ENCODE assay signal across 1 cellular context in the genomic region with DNA sequence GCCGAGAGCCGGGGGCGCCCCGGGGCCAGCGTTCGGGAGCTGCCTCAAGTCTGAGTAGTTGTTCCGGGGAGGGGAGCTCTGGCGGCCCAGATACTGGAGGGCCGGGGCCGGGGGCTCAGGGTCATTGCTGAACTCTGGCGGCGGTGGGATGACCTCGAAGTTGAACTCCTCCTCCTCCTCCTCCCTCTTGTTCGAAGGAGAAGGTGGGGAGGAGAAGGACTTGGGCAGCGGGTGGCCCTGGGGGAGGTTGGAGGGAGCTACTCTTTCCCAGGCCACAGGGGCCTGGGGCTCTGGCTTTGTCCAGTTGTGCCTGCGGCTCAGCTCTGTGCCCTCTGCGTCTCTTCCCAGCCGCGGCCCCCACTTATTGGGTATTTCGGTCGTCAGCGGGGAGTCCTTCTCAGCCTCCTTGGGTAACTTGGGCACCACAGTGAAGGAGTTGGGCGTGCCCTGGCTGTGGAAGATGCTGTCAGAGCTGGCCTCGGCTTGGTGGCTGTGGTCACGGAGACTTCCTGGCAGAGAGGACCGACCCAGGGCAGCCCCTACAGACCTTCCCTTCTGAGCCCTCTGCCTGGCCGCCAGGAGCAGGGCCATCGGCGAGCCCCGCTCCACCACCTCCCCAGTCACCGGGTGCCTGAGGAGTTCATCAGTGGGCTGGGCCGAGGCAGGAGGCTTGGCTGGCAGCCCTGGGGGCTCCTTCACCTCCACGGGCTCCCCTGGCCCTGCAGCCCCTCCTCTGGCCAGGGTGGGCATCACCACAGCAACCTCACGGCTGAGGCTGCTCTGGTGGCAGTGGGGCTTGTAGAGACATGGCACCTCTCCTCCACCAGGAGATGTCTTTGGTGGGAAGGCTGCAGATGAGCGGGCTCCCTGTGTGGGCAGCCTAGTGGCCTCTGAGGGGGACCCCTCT.
TF ChIP-seq lines count a peak whose summit lies in the region.

No MANE protein-coding gene starts in this region.

TF ChIP-seq in GM23338, 12 proteins besides CTCF, POLR2A, EP300 and RAD21 (continued from another document):
- TF ChIP-seq, protein P1, sequence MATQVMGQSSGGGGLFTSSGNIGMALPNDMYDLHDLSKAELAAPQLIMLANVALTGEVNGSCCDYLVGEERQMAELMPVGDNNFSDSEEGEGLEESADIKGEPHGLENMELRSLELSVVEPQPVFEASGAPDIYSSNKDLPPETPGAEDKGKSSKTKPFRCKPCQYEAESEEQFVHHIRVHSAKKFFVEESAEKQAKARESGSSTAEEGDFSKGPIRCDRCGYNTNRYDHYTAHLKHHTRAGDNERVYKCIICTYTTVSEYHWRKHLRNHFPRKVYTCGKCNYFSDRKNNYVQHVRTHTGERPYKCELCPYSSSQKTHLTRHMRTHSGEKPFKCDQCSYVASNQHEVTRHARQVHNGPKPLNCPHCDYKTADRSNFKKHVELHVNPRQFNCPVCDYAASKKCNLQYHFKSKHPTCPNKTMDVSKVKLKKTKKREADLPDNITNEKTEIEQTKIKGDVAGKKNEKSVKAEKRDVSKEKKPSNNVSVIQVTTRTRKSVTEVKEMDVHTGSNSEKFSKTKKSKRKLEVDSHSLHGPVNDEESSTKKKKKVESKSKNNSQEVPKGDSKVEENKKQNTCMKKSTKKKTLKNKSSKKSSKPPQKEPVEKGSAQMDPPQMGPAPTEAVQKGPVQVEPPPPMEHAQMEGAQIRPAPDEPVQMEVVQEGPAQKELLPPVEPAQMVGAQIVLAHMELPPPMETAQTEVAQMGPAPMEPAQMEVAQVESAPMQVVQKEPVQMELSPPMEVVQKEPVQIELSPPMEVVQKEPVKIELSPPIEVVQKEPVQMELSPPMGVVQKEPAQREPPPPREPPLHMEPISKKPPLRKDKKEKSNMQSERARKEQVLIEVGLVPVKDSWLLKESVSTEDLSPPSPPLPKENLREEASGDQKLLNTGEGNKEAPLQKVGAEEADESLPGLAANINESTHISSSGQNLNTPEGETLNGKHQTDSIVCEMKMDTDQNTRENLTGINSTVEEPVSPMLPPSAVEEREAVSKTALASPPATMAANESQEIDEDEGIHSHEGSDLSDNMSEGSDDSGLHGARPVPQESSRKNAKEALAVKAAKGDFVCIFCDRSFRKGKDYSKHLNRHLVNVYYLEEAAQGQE (IDR thresholded peaks at IDR 0.05; ENCODE audit: unreplicated experiment): no peak
- TF ChIP-seq, protein P2, sequence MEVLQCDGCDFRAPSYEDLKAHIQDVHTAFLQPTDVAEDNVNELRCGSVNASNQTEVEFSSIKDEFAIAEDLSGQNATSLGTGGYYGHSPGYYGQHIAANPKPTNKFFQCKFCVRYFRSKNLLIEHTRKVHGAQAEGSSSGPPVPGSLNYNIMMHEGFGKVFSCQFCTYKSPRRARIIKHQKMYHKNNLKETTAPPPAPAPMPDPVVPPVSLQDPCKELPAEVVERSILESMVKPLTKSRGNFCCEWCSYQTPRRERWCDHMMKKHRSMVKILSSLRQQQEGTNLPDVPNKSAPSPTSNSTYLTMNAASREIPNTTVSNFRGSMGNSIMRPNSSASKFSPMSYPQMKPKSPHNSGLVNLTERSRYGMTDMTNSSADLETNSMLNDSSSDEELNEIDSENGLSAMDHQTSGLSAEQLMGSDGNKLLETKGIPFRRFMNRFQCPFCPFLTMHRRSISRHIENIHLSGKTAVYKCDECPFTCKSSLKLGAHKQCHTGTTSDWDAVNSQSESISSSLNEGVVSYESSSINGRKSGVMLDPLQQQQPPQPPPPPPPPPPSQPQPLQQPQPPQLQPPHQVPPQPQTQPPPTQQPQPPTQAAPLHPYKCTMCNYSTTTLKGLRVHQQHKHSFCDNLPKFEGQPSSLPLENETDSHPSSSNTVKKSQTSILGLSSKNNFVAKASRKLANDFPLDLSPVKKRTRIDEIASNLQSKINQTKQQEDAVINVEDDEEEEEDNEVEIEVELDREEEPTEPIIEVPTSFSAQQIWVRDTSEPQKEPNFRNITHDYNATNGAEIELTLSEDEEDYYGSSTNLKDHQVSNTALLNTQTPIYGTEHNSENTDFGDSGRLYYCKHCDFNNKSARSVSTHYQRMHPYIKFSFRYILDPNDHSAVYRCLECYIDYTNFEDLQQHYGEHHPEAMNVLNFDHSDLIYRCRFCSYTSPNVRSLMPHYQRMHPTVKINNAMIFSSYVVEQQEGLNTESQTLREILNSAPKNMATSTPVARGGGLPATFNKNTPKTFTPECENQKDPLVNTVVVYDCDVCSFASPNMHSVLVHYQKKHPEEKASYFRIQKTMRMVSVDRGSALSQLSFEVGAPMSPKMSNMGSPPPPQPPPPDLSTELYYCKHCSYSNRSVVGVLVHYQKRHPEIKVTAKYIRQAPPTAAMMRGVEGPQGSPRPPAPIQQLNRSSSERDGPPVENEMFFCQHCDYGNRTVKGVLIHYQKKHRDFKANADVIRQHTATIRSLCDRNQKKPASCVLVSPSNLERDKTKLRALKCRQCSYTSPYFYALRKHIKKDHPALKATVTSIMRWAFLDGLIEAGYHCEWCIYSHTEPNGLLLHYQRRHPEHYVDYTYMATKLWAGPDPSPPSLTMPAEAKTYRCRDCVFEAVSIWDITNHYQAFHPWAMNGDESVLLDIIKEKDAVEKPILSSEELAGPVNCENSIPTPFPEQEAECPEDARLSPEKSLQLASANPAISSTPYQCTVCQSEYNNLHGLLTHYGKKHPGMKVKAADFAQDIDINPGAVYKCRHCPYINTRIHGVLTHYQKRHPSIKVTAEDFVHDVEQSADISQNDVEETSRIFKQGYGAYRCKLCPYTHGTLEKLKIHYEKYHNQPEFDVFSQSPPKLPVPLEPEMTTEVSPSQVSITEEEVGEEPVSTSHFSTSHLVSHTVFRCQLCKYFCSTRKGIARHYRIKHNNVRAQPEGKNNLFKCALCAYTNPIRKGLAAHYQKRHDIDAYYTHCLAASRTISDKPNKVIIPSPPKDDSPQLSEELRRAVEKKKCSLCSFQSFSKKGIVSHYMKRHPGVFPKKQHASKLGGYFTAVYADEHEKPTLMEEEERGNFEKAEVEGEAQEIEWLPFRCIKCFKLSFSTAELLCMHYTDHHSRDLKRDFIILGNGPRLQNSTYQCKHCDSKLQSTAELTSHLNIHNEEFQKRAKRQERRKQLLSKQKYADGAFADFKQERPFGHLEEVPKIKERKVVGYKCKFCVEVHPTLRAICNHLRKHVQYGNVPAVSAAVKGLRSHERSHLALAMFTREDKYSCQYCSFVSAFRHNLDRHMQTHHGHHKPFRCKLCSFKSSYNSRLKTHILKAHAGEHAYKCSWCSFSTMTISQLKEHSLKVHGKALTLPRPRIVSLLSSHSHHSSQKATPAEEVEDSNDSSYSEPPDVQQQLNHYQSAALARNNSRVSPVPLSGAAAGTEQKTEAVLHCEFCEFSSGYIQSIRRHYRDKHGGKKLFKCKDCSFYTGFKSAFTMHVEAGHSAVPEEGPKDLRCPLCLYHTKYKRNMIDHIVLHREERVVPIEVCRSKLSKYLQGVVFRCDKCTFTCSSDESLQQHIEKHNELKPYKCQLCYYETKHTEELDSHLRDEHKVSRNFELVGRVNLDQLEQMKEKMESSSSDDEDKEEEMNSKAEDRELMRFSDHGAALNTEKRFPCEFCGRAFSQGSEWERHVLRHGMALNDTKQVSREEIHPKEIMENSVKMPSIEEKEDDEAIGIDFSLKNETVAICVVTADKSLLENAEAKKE (CRISPR knock-in tag; IDR thresholded peaks at IDR 0.05): no peak
- TF ChIP-seq ZNF331 (CRISPR knock-in tag; IDR thresholded peaks at IDR 0.05; ENCODE audit: low read depth) (no peak), JUNB (IDR thresholded peaks at IDR 0.05; ENCODE audit: unreplicated experiment) (no peak), POLR2AphosphoS5 (IDR thresholded peaks at IDR 0.05; ENCODE audit: low read depth) (no peak), CREB1 (CRISPR knock-in tag; IDR thresholded peaks at IDR 0.05; ENCODE audit: low read depth) (no peak)
- TF ChIP-seq, protein P3, sequence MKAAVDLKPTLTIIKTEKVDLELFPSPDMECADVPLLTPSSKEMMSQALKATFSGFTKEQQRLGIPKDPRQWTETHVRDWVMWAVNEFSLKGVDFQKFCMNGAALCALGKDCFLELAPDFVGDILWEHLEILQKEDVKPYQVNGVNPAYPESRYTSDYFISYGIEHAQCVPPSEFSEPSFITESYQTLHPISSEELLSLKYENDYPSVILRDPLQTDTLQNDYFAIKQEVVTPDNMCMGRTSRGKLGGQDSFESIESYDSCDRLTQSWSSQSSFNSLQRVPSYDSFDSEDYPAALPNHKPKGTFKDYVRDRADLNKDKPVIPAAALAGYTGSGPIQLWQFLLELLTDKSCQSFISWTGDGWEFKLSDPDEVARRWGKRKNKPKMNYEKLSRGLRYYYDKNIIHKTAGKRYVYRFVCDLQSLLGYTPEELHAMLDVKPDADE (IDR thresholded peaks at IDR 0.05): no peak
